16 cellular contexts compared by ENCODE assay signal in the genomic region with DNA sequence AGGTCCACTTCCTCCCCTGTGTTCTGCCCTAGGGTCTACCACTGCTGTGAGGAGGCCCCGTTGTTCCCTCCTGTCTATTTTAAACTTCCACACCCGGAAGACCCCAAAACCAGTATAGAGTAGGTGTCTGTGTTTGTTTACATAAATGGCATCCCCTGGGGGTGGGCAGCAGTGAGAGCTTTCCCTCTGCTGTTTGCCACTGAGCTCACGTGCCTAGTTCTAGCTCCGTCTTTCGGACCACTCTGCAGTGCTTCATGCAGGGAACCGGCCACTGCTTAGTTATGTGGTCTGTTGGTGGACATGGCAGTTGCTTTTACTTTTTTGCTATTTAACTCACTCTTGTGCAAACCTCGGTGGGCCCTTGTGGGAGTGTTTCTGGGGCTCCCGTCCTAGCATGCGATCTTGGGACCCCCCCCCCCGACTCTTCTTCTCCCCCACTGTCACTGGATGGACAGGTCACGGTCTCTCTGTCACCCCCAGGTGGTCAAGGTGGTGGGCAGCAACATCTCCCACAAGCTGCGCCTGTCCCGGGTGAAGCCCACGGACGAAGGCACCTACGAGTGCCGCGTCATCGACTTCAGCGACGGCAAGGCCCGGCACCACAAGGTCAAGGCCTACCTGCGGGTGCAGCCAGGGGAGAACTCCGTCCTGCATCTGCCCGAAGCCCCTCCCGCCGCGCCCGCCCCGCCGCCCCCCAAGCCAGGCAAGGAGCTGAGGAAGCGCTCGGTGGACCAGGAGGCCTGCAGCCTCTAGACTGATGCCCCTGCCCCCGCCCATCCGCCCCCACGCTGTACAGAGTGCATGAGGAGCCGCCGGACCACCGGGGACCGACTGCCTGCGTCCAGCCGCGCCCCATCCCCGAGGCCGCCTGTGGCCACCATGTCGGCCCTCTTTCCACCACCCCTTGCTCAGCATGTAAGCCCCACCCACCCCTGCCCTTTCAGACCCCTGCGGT. TPM values are rescaled to one million over a fixed set of nuclear protein-coding genes. Genes with fewer than 3 reads are reported as not detected.
DNase-seq lines count a peak whose midpoint lies in the region; TF ChIP-seq lines count a peak whose summit lies in the region.
"Had no signal": no experiment of that assay in that cellular context is flagged by ENCODE, and none has a peak within 500 bp of the region (broad histone marks: within the 10 kb centered on the region; RNA-seq: fewer than 3 reads in every experiment).

No MANE protein-coding gene starts in this region.

- H3K4me3 ChIP-seq in Loucy (ENCODE audit: low read length, poor library complexity, severe bottlenecking) = no peak overlapping the region
- H3K4me3 ChIP-seq in esophagus muscularis mucosa = no peak overlapping the region
- H3K4me3 ChIP-seq: SJSA1, tibial artery had no signal

- intact Hi-C loops in esophagus muscularis mucosa (cut with DNase I) = no loop called here
- intact Hi-C loops in posterior vena cava (cut with DNase I) = no loop called here

- H2AFZ ChIP-seq in Loucy (ENCODE audit: low read length) = no peak overlapping the region

- H3K79me2 ChIP-seq in Loucy (ENCODE audit: insufficient read depth, low read length) = no peaks in the 10 kb centered on the region

- no peak overlapping the region for H3K27ac Mint-ChIP-seq in activated T-cell treated with anti-CD3 and anti-CD28 coated beads, Interleukin-2, amount 50 U/mL, for 24 hours
- no peak overlapping the region for H3K27ac Mint-ChIP-seq in type B pancreatic cell
- H3K27ac Mint-ChIP-seq: activated naive CD4-positive, alpha-beta T cell treated with anti-CD3 and anti-CD28 coated beads, Interleukin-2, amount 50 U/mL, for 24 hours; brain; natural killer cell treated with Interleukin-12 subunit alpha and Interleukin-12 subunit beta and Interleukin-15 and Interleukin-18, amount 100 ng/mL, for 72 hours; stimulated activated memory B cell treated with anti-CD40 and anti-IgM and Interleukin-4, amounts not matched to agents 10 μg/mL and 1 μg/mL and 100 μg/mL, for 72 hours had no signal

- no peaks in the 10 kb centered on the region for H3F3A ChIP-seq in Loucy (ENCODE audit: low read depth)

- H3K4me3 Mint-ChIP-seq in activated T-cell treated with anti-CD3 and anti-CD28 coated beads, Interleukin-2, amount 50 U/mL, for 24 hours = no peak overlapping the region
- H3K4me3 Mint-ChIP-seq in type B pancreatic cell = no peak overlapping the region
- H3K4me3 Mint-ChIP-seq: activated naive CD4-positive, alpha-beta T cell treated with anti-CD3 and anti-CD28 coated beads, Interleukin-2, amount 50 U/mL, for 24 hours; brain; natural killer cell treated with Interleukin-12 subunit alpha and Interleukin-12 subunit beta and Interleukin-15 and Interleukin-18, amount 100 ng/mL, for 72 hours; stimulated activated memory B cell treated with anti-CD40 and anti-IgM and Interleukin-4, amounts not matched to agents 10 μg/mL and 1 μg/mL and 100 μg/mL, for 72 hours had no signal

- H4K20me1 ChIP-seq in Loucy (ENCODE audit: insufficient read depth, low read length, poor library complexity, severe bottlenecking) = no peaks in the 10 kb centered on the region

- peak; percentile 2 for DNase-seq in activated T-cell treated with anti-CD3 and anti-CD28 coated beads, Interleukin-2, amount 50 U/mL, for 24 hours
- DNase-seq in activated T-cell treated with anti-CD3 and anti-CD28 coated beads for 4 hours (no peak), esophagus muscularis mucosa (ENCODE audit: extremely low spot score) (peak; percentile 81), type B pancreatic cell (ENCODE audit: extremely low spot score, unreplicated experiment) (peak; percentile 62), posterior vena cava (ENCODE audit: low spot score) (no peak), NCI-H748 treated with DMSO at 0.1 percent for 48 hours (lab: John Stamatoyannopoulos, UW) (no peak), GM10266 (ENCODE audit: extremely low spot score) (no peak)
- DNase-seq: mesendoderm, NCI-H1436 treated with DMSO at 0.1 percent for 48 hours had no signal

- H3K9me3 ChIP-seq in Loucy (ENCODE audit: insufficient read depth, low read depth, low read length) (no peaks in the 10 kb centered on the region), esophagus muscularis mucosa (no peaks in the 10 kb centered on the region)
- H3K9me3 ChIP-seq: tibial artery had no signal

- H3K9ac ChIP-seq in Loucy (ENCODE audit: low read depth, low read length, poor library complexity, severe bottlenecking) = no peak overlapping the region

- 86% methylated on average over 29 of the region's 47 CpGs for WGBS in esophagus muscularis mucosa

- no peak overlapping the region for H3K27ac ChIP-seq in esophagus muscularis mucosa (replicated peaks in 1 of 4)
- H3K27ac ChIP-seq: SJSA1, tibial artery had no signal

- no peak for TF ChIP-seq EP300 in esophagus muscularis mucosa (IDR thresholded peaks at IDR 0.05)

- H3K4me2 ChIP-seq in Loucy (ENCODE audit: low read depth, low read length, poor library complexity, severe bottlenecking) = no peak overlapping the region

- no peaks in the 10 kb centered on the region for H3K9me2 ChIP-seq in Loucy (replicated peaks; ENCODE audit: low read depth, low read length)

- H3K4me1 ChIP-seq in Loucy (ENCODE audit: insufficient read depth, low read length, poor library complexity, severe bottlenecking) = no peaks in the 10 kb centered on the region
- no peaks in the 10 kb centered on the region for H3K4me1 ChIP-seq in esophagus muscularis mucosa
- H3K4me1 ChIP-seq: SJSA1, tibial artery had no signal

- H3K4me1 Mint-ChIP-seq in activated T-cell treated with anti-CD3 and anti-CD28 coated beads, Interleukin-2, amount 50 U/mL, for 24 hours (ENCODE audit: low read depth) = no peaks in the 10 kb centered on the region
- H3K4me1 Mint-ChIP-seq in type B pancreatic cell (ENCODE audit: unreplicated experiment) = peaks cover 4% of the 10 kb centered on the region
- H3K4me1 Mint-ChIP-seq: activated naive CD4-positive, alpha-beta T cell treated with anti-CD3 and anti-CD28 coated beads, Interleukin-2, amount 50 U/mL, for 24 hours; stimulated activated memory B cell treated with anti-CD40 and anti-IgM and Interleukin-4, amounts not matched to agents 10 μg/mL and 1 μg/mL and 100 μg/mL, for 72 hours had no signal

- TF ChIP-seq CTCF in Loucy (conservative IDR thresholded peaks at IDR 0.05; ENCODE audit: low read length) = peak; percentile 26
- TF ChIP-seq CTCF in esophagus muscularis mucosa (IDR thresholded peaks at IDR 0.05) = no peak
- TF ChIP-seq CTCF in type B pancreatic cell (conservative IDR thresholded peaks at IDR 0.05) = no peak
- no peak for TF ChIP-seq CTCF in GM10266 (IDR thresholded peaks at IDR 0.05; ENCODE audit: control insufficient read depth, insufficient read depth, low read depth, missing control alignments)

- H3K27me3 ChIP-seq in Loucy (ENCODE audit: insufficient read depth, low read length, poor library complexity, severe bottlenecking) (no peaks in the 10 kb centered on the region), esophagus muscularis mucosa (no peaks in the 10 kb centered on the region)
- H3K27me3 ChIP-seq: SJSA1 had no signal

- H3K36me3 ChIP-seq in Loucy (ENCODE audit: insufficient read depth, low read length) = no peaks in the 10 kb centered on the region
- H3K36me3 ChIP-seq in esophagus muscularis mucosa = no peaks in the 10 kb centered on the region
- H3K36me3 ChIP-seq: SJSA1, tibial artery had no signal

- H3K36me3 Mint-ChIP-seq in activated T-cell treated with anti-CD3 and anti-CD28 coated beads, Interleukin-2, amount 50 U/mL, for 24 hours (ENCODE audit: low read depth) = no peaks in the 10 kb centered on the region
- peaks cover 2% of the 10 kb centered on the region for H3K36me3 Mint-ChIP-seq in type B pancreatic cell
- H3K36me3 Mint-ChIP-seq: activated naive CD4-positive, alpha-beta T cell treated with anti-CD3 and anti-CD28 coated beads, Interleukin-2, amount 50 U/mL, for 24 hours; natural killer cell treated with Interleukin-12 subunit alpha and Interleukin-12 subunit beta and Interleukin-15 and Interleukin-18, amount 100 ng/mL, for 72 hours had no signal

- peaks cover 2% of the 10 kb centered on the region for H3K27me3 Mint-ChIP-seq in activated T-cell treated with anti-CD3 and anti-CD28 coated beads, Interleukin-2, amount 50 U/mL, for 24 hours
- peaks cover 3% of the 10 kb centered on the region for H3K27me3 Mint-ChIP-seq in type B pancreatic cell
- H3K27me3 Mint-ChIP-seq: activated naive CD4-positive, alpha-beta T cell treated with anti-CD3 and anti-CD28 coated beads, Interleukin-2, amount 50 U/mL, for 24 hours had no signal

- H3K9me3 Mint-ChIP-seq in activated T-cell treated with anti-CD3 and anti-CD28 coated beads, Interleukin-2, amount 50 U/mL, for 24 hours = peaks cover 4% of the 10 kb centered on the region
- peaks cover 6% of the 10 kb centered on the region for H3K9me3 Mint-ChIP-seq in type B pancreatic cell
- H3K9me3 Mint-ChIP-seq: natural killer cell treated with Interleukin-12 subunit alpha and Interleukin-12 subunit beta and Interleukin-15 and Interleukin-18, amount 100 ng/mL, for 72 hours had no signal

- TF ChIP-seq POLR2A in esophagus muscularis mucosa (IDR thresholded peaks at IDR 0.05; ENCODE audit: low read depth) = no peak

RNA-seq across cellular contexts. Expression of a gene that starts 40.9 kb away (rescaled TPM):
- total RNA-seq in esophagus muscularis mucosa (10 to 100 TPM in 2 of 4 donors, 1 to 10 TPM in 2; 7.5 to 11.7 (median 10.1) TPM), type B pancreatic cell (ENCODE audit: low replicate concordance) (11.4 and 11.6 TPM in 2 replicates), posterior vena cava (1 to 10 TPM; 6.4 to 6.9 TPM)

Comparison
In these comparisons a context has a peak if more than half of its experiments do, and no peak if none do; other contexts are left out.
1. DNase-seq: peak in activated T-cell treated with anti-CD3 and anti-CD28 coated beads, Interleukin-2, amount 50 U/mL, for 24 hours (single experiment), esophagus muscularis mucosa (single experiment) and type B pancreatic cell (single experiment); none in activated T-cell treated with anti-CD3 and anti-CD28 coated beads for 4 hours (single experiment), posterior vena cava (single experiment), NCI-H748 treated with DMSO at 0.1 percent for 48 hours (single experiment) and GM10266 (single experiment).